ENCODE assay signal across 1 cellular context in genomic region chr2:238173692-238174091, GRCh38.
TF ChIP-seq lines count a peak whose summit lies in the region.

No MANE protein-coding gene starts in this region.

TF ChIP-seq in HepG2, 621 proteins besides CTCF, POLR2A, EP300 and RAD21:
- TF ChIP-seq MXI1 (IDR thresholded peaks at IDR 0.05; ENCODE audit: borderline replicate concordance, low read depth, low read length) (no peak), ZNF720 (CRISPR knock-in tag; IDR thresholded peaks at IDR 0.05) (no peak), EED (CRISPR knock-in tag; IDR thresholded peaks at IDR 0.05) (no peak), ZNF367 (CRISPR knock-in tag; IDR thresholded peaks at IDR 0.05; ENCODE audit: borderline replicate concordance) (no peak), ZNF12 (CRISPR knock-in tag; IDR thresholded peaks at IDR 0.05) (no peak), CSRNP2 (CRISPR knock-in tag; conservative IDR thresholded peaks at IDR 0.05; ENCODE audit: low read depth) (no peak), ZNF550 (CRISPR knock-in tag; IDR thresholded peaks at IDR 0.05; ENCODE audit: borderline replicate concordance) (no peak), ZNF7 (CRISPR knock-in tag; IDR thresholded peaks at IDR 0.05) (no peak), ZNF337 (CRISPR knock-in tag; IDR thresholded peaks at IDR 0.05; ENCODE audit: borderline replicate concordance, low read depth) (no peak), NFYC (CRISPR knock-in tag; IDR thresholded peaks at IDR 0.05) (no peak), ZBTB49 (CRISPR knock-in tag; IDR thresholded peaks at IDR 0.05; ENCODE audit: borderline replicate concordance) (no peak), GABPA (IDR thresholded peaks at IDR 0.05; ENCODE audit: low read depth, low read length) (no peak), GABPA (CRISPR knock-in tag; IDR thresholded peaks at IDR 0.05; ENCODE audit: low read depth) (no peak), KDM1A (CRISPR knock-in tag; IDR thresholded peaks at IDR 0.05) (no peak), ZNF501 (CRISPR knock-in tag; IDR thresholded peaks at IDR 0.05) (no peak), HHEX (CRISPR knock-in tag; IDR thresholded peaks at IDR 0.05) (no peak), ETV6 (CRISPR knock-in tag; conservative IDR thresholded peaks at IDR 0.05) (no peak), ZMAT3 (CRISPR knock-in tag; conservative IDR thresholded peaks at IDR 0.05) (no peak), ZFX (CRISPR knock-in tag; IDR thresholded peaks at IDR 0.05; ENCODE audit: low read depth) (no peak)
- TF ChIP-seq, protein P1, sequence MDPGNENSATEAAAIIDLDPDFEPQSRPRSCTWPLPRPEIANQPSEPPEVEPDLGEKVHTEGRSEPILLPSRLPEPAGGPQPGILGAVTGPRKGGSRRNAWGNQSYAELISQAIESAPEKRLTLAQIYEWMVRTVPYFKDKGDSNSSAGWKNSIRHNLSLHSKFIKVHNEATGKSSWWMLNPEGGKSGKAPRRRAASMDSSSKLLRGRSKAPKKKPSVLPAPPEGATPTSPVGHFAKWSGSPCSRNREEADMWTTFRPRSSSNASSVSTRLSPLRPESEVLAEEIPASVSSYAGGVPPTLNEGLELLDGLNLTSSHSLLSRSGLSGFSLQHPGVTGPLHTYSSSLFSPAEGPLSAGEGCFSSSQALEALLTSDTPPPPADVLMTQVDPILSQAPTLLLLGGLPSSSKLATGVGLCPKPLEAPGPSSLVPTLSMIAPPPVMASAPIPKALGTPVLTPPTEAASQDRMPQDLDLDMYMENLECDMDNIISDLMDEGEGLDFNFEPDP (CRISPR knock-in tag; conservative IDR thresholded peaks at IDR 0.05), result no peak
TF ChIP-seq in HepG2: peak in this region for 0.
